8 cellular contexts compared by ENCODE assay signal in genomic region chr2:20071397-20072383, GRCh38. TPM values are rescaled to one million over a fixed set of nuclear protein-coding genes. Genes with fewer than 3 reads are reported as not detected.
DNase-seq lines count a peak whose midpoint lies in the region; ATAC-seq and TF ChIP-seq lines count a peak whose summit lies in the region.
"Had no signal": no experiment of that assay in that cellular context is flagged by ENCODE, and none has a peak within 500 bp of the region (broad histone marks: within the 10 kb centered on the region; RNA-seq: fewer than 3 reads in every experiment).

No MANE protein-coding gene starts in this region.

- no peaks in the 10 kb centered on the region for H3K27me3 ChIP-seq in upper lobe of right lung

- peaks cover 55% of the 10 kb centered on the region for H3K4me1 Mint-ChIP-seq in chondrocyte (ENCODE audit: low read depth)

- no peaks in the 10 kb centered on the region for H3K36me3 ChIP-seq in upper lobe of right lung

- H3K27me3 Mint-ChIP-seq in chondrocyte (ENCODE audit: low read depth) = no peaks in the 10 kb centered on the region

- H3K9me3 Mint-ChIP-seq in chondrocyte (ENCODE audit: low read depth) = peaks cover 10% of the 10 kb centered on the region

- H3K4me1 ChIP-seq in upper lobe of right lung = peaks cover 10% of the 10 kb centered on the region

- no peak overlapping the region for H3K4me3 ChIP-seq in lower leg skin (ENCODE audit: low read depth, poor library complexity, severe bottlenecking)
- H3K4me3 ChIP-seq in upper lobe of right lung = no peak overlapping the region

- DNase-seq in NCI-H1092 treated with DMSO at 0.1 percent for 48 hours (lab: John Stamatoyannopoulos, UW) (peak; percentile 53), chondrocyte (ENCODE audit: low spot score) (no peak), lower leg skin (ENCODE audit: low spot score in 2 of 2) (peak; percentile 65 to 89), upper lobe of right lung (no peak)
- DNase-seq: H7 had no signal

- intact Hi-C loops in lower leg skin (cut with DNase I; ENCODE audit: low total_unique reads) = no loop called here
- intact Hi-C loops in upper lobe of right lung (cut with DNase I) = no loop called here

- no peak for TF ChIP-seq POLR2A in lower leg skin (IDR thresholded peaks at IDR 0.05)

- ATAC-seq in upper lobe of right lung = peak; percentile 67
- ATAC-seq in GM18870 (IDR thresholded peaks at IDR 0.05; ENCODE audit: unreplicated experiment) = no peak
- no peak for ATAC-seq in HG02623 (IDR thresholded peaks at IDR 0.05; ENCODE audit: unreplicated experiment)
- ATAC-seq in GM19023 (IDR thresholded peaks at IDR 0.05; ENCODE audit: unreplicated experiment) = no peak

- 23 to 28% methylated on average over 14 of the region's 14 CpGs for WGBS in lower leg skin, 2 donors

- no peaks in the 10 kb centered on the region for H3K36me3 Mint-ChIP-seq in chondrocyte (ENCODE audit: low read depth)

- peak overlapping the region; percentile 85 for H3K27ac ChIP-seq in upper lobe of right lung

- H3K9me3 ChIP-seq in upper lobe of right lung = no peaks in the 10 kb centered on the region

- peak overlapping the region; percentile 100 for H3K27ac Mint-ChIP-seq in chondrocyte (ENCODE audit: unreplicated experiment)

- peak overlapping the region; percentile 63 for H3K4me3 Mint-ChIP-seq in chondrocyte (ENCODE audit: unreplicated experiment)

- no peak for TF ChIP-seq CTCF in chondrocyte (IDR thresholded peaks at IDR 0.05)
- TF ChIP-seq CTCF in lower leg skin (IDR thresholded peaks at IDR 0.05) = no peak
- no peak for TF ChIP-seq CTCF in upper lobe of right lung (IDR thresholded peaks at IDR 0.05)

RNA-seq across cellular contexts. Expression of gene LAPTM4A, which starts 20.3 kb away (rescaled TPM):
- total RNA-seq in chondrocyte (361 to 405 TPM (median 404 TPM) in 3 replicates), lower leg skin (100 to 1,000 TPM; 102 to 139 (median 119) TPM), upper lobe of right lung (245 TPM)

RNA-seq across cellular contexts. Expression of gene MATN3, which starts 59.2 kb away (rescaled TPM):
- 17.0 to 17.7 TPM (median 17.0 TPM) in 3 replicates for total RNA-seq in chondrocyte
- 1 to 10 TPM in 1 of 4 donors, under 1 TPM in 3; 0.11 to 1.5 (median 0.60) TPM for total RNA-seq in lower leg skin
- total RNA-seq in upper lobe of right lung = 11.7 TPM

Comparison
In these comparisons a context has a peak if more than half of its experiments do, and no peak if none do; other contexts are left out.
1. DNase-seq: peak in NCI-H1092 treated with DMSO at 0.1 percent for 48 hours (single experiment) and lower leg skin (2 of 2); none in chondrocyte (single experiment) and upper lobe of right lung (single experiment).